ENCODE assay signal across 12 cellular contexts in the genomic region with DNA sequence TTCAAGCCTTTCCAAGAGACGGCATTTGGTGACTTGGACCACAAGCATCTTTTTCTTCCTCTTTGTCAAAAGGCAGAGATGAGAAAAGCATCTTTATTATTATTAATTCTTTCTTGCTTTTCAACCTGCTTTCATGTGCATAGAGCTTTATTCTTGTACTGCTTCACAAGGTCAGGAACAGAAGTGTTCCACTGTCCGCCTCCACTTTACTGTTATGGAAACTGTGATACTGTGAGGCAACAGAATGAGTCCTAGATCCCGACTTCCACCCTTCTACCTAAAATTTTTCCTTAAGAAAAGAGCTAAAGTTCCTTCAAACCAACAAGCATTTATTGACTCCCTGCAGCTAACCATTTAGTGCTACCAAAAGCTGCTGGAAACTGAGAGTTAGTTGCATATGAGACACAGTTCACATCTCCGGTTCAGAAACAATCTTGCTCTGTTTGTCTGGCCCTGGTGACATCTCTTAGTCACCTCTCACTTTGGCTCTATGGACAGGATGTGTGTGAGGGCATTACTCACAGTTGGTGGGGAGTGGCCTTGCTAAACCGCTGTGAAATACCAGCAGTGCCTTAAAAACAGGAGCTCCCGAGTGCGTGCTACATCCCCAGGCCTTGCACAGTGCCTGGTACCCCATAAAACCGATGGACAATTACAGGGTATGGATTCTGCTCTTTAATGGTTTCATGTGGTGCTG.
A peak's percentile ranks its signal among the peaks of the same experiment; 100 is the strongest.
DNase-seq lines count a peak whose midpoint lies in the region; ATAC-seq lines count a peak whose summit lies in the region.
"Had no signal": no experiment of that assay in that cellular context is flagged by ENCODE, and none has a peak within 500 bp of the region (broad histone marks: within the 10 kb centered on the region; RNA-seq: fewer than 3 reads in every experiment).

No MANE protein-coding gene starts in this region.

- H3K36me3 Mint-ChIP-seq in activated naive CD8-positive, alpha-beta T cell treated with anti-CD3 and anti-CD28 coated beads, Interleukin-2, amount 50 U/mL, for 24 hours (ENCODE audit: low read depth), result no peaks in the 10 kb centered on the region

- peaks cover 11% of the 10 kb centered on the region for H3K4me1 Mint-ChIP-seq in activated naive CD8-positive, alpha-beta T cell treated with anti-CD3 and anti-CD28 coated beads, Interleukin-2, amount 50 U/mL, for 24 hours
- H3K4me1 Mint-ChIP-seq: activated B cell treated with CpG ODN at 0.5 μM for 24 hours had no signal

- no peaks in the 10 kb centered on the region for H3K9me3 Mint-ChIP-seq in activated naive CD8-positive, alpha-beta T cell treated with anti-CD3 and anti-CD28 coated beads, Interleukin-2, amount 50 U/mL, for 24 hours
- H3K9me3 Mint-ChIP-seq: activated B cell treated with CpG ODN at 0.5 μM for 24 hours had no signal

- peaks cover 3% of the 10 kb centered on the region for H3K27me3 Mint-ChIP-seq in activated naive CD8-positive, alpha-beta T cell treated with anti-CD3 and anti-CD28 coated beads, Interleukin-2, amount 50 U/mL, for 24 hours
- H3K27me3 Mint-ChIP-seq: activated B cell treated with CpG ODN at 0.5 μM for 24 hours had no signal

- DNase-seq in stimulated activated CD4-positive, alpha-beta T cell treated with anti-CD3 and anti-CD28 coated beads, Interleukin-1b, Interleukin-23, amount 100 ng/mL, for 48 hours, result peak; percentile 6
- DNase-seq in stimulated activated CD4-positive, alpha-beta T cell treated with anti-CD3 and anti-CD28 coated beads, Interleukin-4, amount 100 ng/mL, for 1 hour, result no peak
- DNase-seq in activated naive CD8-positive, alpha-beta T cell treated with anti-CD3 and anti-CD28 coated beads, Interleukin-2, amount 50 U/mL, for 24 hours, result peak; percentile 4
- DNase-seq in iris pigment epithelial cell (ENCODE audit: low read depth), result peak; percentile 88
- DNase-seq in DMS79 treated with DMSO at 0.1 percent for 48 hours (lab: John Stamatoyannopoulos, UW), result no peak
- DNase-seq in NCI-H2081 (lab: John Stamatoyannopoulos, UW), result no peak
- no peak for DNase-seq in NCI-H526 (lab: John Stamatoyannopoulos, UW)
- DNase-seq in activated effector memory CD4-positive, alpha-beta T cell treated with anti-CD3 and anti-CD28 coated beads, Interleukin-2, amount 50 U/mL, for 16 hours, result no peak
- DNase-seq: activated B cell treated with CpG ODN at 0.5 μM for 24 hours, DND-41, glutamatergic neuron, NCI-H1105 treated with DMSO at 0.1 percent for 48 hours had no signal

- peak; percentile 89 for ATAC-seq in activated naive CD8-positive, alpha-beta T cell treated with anti-CD3 and anti-CD28 coated beads, Interleukin-2, amount 50 U/mL, for 24 hours

- no peak overlapping the region for H3K27ac Mint-ChIP-seq in activated naive CD8-positive, alpha-beta T cell treated with anti-CD3 and anti-CD28 coated beads, Interleukin-2, amount 50 U/mL, for 24 hours
- H3K27ac Mint-ChIP-seq: activated B cell treated with CpG ODN at 0.5 μM for 24 hours had no signal

- H3K4me3 Mint-ChIP-seq in activated naive CD8-positive, alpha-beta T cell treated with anti-CD3 and anti-CD28 coated beads, Interleukin-2, amount 50 U/mL, for 24 hours, result no peak overlapping the region
- H3K4me3 Mint-ChIP-seq: activated B cell treated with CpG ODN at 0.5 μM for 24 hours had no signal

Comparison
In these comparisons a context has a peak if more than half of its experiments do, and no peak if none do; other contexts are left out.
1. DNase-seq: peak in stimulated activated CD4-positive, alpha-beta T cell treated with anti-CD3 and anti-CD28 coated beads, Interleukin-1b, Interleukin-23, amount 100 ng/mL, for 48 hours (single experiment), activated naive CD8-positive, alpha-beta T cell treated with anti-CD3 and anti-CD28 coated beads, Interleukin-2, amount 50 U/mL, for 24 hours (single experiment) and iris pigment epithelial cell (single experiment); none in stimulated activated CD4-positive, alpha-beta T cell treated with anti-CD3 and anti-CD28 coated beads, Interleukin-4, amount 100 ng/mL, for 1 hour (single experiment), DMS79 treated with DMSO at 0.1 percent for 48 hours (single experiment), NCI-H2081 (0 of 2), NCI-H526 (0 of 2) and activated effector memory CD4-positive, alpha-beta T cell treated with anti-CD3 and anti-CD28 coated beads, Interleukin-2, amount 50 U/mL, for 16 hours (single experiment).